Comparison of ENCODE assay signal across 17 cellular contexts in the genomic region with DNA sequence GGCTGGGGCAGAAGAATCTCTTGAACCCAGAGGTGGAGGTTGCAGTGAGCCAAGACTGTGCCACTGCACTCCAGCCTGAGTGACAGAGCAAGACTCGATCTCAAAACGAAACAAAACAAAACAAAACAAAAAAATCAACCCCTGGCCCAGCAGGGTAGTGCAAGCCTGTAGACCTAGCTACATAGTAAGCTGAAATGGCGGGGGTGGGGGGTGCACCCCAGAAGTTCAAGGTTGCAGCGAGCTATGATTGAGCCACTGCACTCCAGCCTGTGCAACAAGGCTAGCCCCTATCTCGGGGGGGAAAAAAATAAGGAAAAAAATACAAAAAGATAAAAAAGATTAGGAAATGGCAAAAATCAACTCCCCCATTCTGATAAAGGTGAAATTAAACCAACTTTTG.
"Had no signal": no experiment of that assay in that cellular context is flagged by ENCODE, and none has a peak within 500 bp of the region (broad histone marks: within the 10 kb centered on the region; RNA-seq: fewer than 3 reads in every experiment).

No MANE protein-coding gene starts in this region.

- H3K4me3 ChIP-seq: cardiac muscle cell, hepatocyte, ovary had no signal

- ATAC-seq: activated naive CD4-positive, alpha-beta T cell treated with anti-CD3 and anti-CD28 coated beads, Interleukin-2, amount 50 U/mL, for 72 hours; left cardiac atrium; naive thymus-derived CD4-positive, alpha-beta T cell; sciatic nerve; stimulated activated memory B cell treated with anti-CD40 and anti-IgM and Interleukin-4, amounts not matched to agents 10 μg/mL and 1 μg/mL and 100 μg/mL, for 72 hours had no signal

- H3K4me2 ChIP-seq: hepatocyte had no signal

- H3K27me3 ChIP-seq: cardiac muscle cell, hepatocyte, ovary had no signal

- H2AFZ ChIP-seq: hepatocyte had no signal

- H3K4me3 Mint-ChIP-seq: activated B cell treated with CpG ODN at 0.5 μM for 24 hours; activated CD4-positive, alpha-beta T cell treated with anti-CD3 and anti-CD28 coated beads, Interleukin-2, amount 10 ng/mL, durations not matched to agents 24 days and 14 days; stimulated activated memory B cell treated with anti-CD40 and anti-IgM and Interleukin-4, amounts not matched to agents 10 μg/mL and 1 μg/mL and 100 μg/mL, for 72 hours had no signal

- H3K27ac Mint-ChIP-seq: activated B cell treated with CpG ODN at 0.5 μM for 24 hours; activated CD4-positive, alpha-beta T cell treated with anti-CD3 and anti-CD28 coated beads, Interleukin-2, amount 10 ng/mL, durations not matched to agents 24 days and 14 days; activated naive CD4-positive, alpha-beta T cell treated with anti-CD3 and anti-CD28 coated beads, Interleukin-2, amount 50 U/mL, for 72 hours; stimulated activated memory B cell treated with anti-CD40 and anti-IgM and Interleukin-4, amounts not matched to agents 10 μg/mL and 1 μg/mL and 100 μg/mL, for 72 hours had no signal

- H3K9me3 Mint-ChIP-seq: activated B cell treated with CpG ODN at 0.5 μM for 24 hours; activated CD4-positive, alpha-beta T cell treated with anti-CD3 and anti-CD28 coated beads, Interleukin-2, amount 10 ng/mL, durations not matched to agents 24 days and 14 days; activated naive CD4-positive, alpha-beta T cell treated with anti-CD3 and anti-CD28 coated beads, Interleukin-2, amount 50 U/mL, for 72 hours; naive thymus-derived CD4-positive, alpha-beta T cell; stimulated activated memory B cell treated with anti-CD40 and anti-IgM and Interleukin-4, amounts not matched to agents 10 μg/mL and 1 μg/mL and 100 μg/mL, for 72 hours had no signal

- H3K27ac ChIP-seq: cardiac muscle cell, hepatocyte, ovary had no signal

- H3K36me3 ChIP-seq: cardiac muscle cell, ovary had no signal

- H3K27me3 Mint-ChIP-seq: activated B cell treated with CpG ODN at 0.5 μM for 24 hours; activated CD4-positive, alpha-beta T cell treated with anti-CD3 and anti-CD28 coated beads, Interleukin-2, amount 10 ng/mL, durations not matched to agents 24 days and 14 days; naive thymus-derived CD4-positive, alpha-beta T cell; stimulated activated memory B cell treated with anti-CD40 and anti-IgM and Interleukin-4, amounts not matched to agents 10 μg/mL and 1 μg/mL and 100 μg/mL, for 72 hours had no signal

- DNase-seq: activated B cell treated with CpG ODN at 0.5 μM for 24 hours; activated CD4-positive, alpha-beta T cell treated with anti-CD3 and anti-CD28 coated beads, Interleukin-2, amount 10 ng/mL, durations not matched to agents 24 days and 14 days; activated CD8-positive, alpha-beta memory T cell treated with anti-CD3 and anti-CD28 coated beads for 24 hours; activated CD8-positive, alpha-beta memory T cell treated with anti-CD3 and anti-CD28 coated beads, Interleukin-2, amount 50 U/mL, for 48 hours; activated gamma-delta T cell; foreskin fibroblast; left cardiac atrium; mesenchymal stem cell; naive thymus-derived CD4-positive, alpha-beta T cell; ovary; stimulated activated CD4-positive, alpha-beta T cell treated with anti-CD3 and anti-CD28 coated beads, Interleukin-4, amount 100 ng/mL, for 24 hours had no signal

- FAIRE-seq: urothelium cell line had no signal

- H3K9me3 ChIP-seq: ovary had no signal
